In the genomic region with DNA sequence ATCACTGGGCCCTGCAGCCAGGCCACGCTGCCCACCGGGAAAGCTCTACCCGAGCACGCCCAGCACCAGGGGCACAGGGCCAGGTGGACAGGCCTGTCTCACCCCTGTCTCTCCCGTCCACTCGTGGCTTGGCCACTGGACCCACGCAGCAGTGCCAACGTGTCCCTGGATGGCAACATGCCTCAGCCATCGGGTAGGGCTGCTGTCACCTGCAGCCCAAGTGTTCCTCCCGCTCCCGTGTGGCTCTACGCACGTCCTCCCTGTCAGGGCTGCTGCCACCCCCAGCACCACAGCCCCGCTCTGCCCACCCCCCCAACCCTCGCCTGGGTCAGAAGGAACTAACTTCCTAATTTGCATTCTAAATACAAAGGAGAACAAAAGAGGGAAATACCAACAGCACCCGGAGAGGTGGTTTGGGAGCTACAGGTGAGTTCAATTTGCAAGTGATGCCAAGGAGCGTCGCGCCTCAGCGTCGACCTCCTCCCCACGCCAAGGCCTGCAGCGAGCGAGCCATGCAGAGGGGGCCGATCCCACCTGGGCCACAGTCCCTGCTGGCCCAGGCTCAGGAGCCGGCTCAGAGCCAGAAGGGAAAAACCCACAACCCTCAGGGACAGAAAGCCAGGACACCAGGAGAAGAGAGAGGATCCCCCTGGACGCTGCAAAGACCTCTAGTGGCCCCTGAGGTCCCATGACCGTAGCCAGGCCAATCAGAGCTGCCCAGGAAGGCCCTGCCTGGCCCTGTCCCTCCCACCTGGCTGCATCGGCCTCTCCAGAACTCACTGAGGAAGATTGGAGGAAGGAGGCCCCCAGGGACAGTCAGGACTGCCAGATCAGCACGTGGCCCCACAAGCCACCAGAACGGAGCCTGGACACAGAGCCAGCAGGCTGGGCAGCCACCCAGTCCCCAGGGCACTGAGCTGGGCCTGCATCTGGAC, we compare ENCODE assay signal across 1 cellular context.
TF ChIP-seq lines count a peak whose summit lies in the region.

No MANE protein-coding gene starts in this region.

TF ChIP-seq in SK-N-SH, 30 proteins besides CTCF, POLR2A, EP300 and RAD21:
- TF ChIP-seq MEF2A (IDR thresholded peaks at IDR 0.05; ENCODE audit: borderline replicate concordance, low read depth) (no peak), GABPA (IDR thresholded peaks at IDR 0.05; ENCODE audit: low read depth) (no peak), NFIC (IDR thresholded peaks at IDR 0.05; ENCODE audit: borderline replicate concordance) (no peak), RCOR1 (IDR thresholded peaks at IDR 0.05; ENCODE audit: low read length) (no peak), EZH2phosphoT487 (IDR thresholded peaks at IDR 0.05; ENCODE audit: borderline replicate concordance, low read depth) (no peak), POLR2AphosphoS5 (IDR thresholded peaks at IDR 0.05; ENCODE audit: low read depth, low read length) (no peak), USF2 (IDR thresholded peaks at IDR 0.05; ENCODE audit: borderline replicate concordance, low read depth, low read length) (no peak), SIN3A (IDR thresholded peaks at IDR 0.05; ENCODE audit: borderline replicate concordance, low read depth, low read length) (no peak), NRF1 (IDR thresholded peaks at IDR 0.05; ENCODE audit: low read depth, low read length) (no peak), FOXM1 (IDR thresholded peaks at IDR 0.05; ENCODE audit: low read depth) (no peak)
- TF ChIP-seq, protein P1, sequence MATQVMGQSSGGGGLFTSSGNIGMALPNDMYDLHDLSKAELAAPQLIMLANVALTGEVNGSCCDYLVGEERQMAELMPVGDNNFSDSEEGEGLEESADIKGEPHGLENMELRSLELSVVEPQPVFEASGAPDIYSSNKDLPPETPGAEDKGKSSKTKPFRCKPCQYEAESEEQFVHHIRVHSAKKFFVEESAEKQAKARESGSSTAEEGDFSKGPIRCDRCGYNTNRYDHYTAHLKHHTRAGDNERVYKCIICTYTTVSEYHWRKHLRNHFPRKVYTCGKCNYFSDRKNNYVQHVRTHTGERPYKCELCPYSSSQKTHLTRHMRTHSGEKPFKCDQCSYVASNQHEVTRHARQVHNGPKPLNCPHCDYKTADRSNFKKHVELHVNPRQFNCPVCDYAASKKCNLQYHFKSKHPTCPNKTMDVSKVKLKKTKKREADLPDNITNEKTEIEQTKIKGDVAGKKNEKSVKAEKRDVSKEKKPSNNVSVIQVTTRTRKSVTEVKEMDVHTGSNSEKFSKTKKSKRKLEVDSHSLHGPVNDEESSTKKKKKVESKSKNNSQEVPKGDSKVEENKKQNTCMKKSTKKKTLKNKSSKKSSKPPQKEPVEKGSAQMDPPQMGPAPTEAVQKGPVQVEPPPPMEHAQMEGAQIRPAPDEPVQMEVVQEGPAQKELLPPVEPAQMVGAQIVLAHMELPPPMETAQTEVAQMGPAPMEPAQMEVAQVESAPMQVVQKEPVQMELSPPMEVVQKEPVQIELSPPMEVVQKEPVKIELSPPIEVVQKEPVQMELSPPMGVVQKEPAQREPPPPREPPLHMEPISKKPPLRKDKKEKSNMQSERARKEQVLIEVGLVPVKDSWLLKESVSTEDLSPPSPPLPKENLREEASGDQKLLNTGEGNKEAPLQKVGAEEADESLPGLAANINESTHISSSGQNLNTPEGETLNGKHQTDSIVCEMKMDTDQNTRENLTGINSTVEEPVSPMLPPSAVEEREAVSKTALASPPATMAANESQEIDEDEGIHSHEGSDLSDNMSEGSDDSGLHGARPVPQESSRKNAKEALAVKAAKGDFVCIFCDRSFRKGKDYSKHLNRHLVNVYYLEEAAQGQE (IDR thresholded peaks at IDR 0.05; ENCODE audit: low read depth, low read length), result no peak
TF ChIP-seq in SK-N-SH: peak in this region for 0.
